ENCODE assay signal across 1 cellular context in the genomic region with DNA sequence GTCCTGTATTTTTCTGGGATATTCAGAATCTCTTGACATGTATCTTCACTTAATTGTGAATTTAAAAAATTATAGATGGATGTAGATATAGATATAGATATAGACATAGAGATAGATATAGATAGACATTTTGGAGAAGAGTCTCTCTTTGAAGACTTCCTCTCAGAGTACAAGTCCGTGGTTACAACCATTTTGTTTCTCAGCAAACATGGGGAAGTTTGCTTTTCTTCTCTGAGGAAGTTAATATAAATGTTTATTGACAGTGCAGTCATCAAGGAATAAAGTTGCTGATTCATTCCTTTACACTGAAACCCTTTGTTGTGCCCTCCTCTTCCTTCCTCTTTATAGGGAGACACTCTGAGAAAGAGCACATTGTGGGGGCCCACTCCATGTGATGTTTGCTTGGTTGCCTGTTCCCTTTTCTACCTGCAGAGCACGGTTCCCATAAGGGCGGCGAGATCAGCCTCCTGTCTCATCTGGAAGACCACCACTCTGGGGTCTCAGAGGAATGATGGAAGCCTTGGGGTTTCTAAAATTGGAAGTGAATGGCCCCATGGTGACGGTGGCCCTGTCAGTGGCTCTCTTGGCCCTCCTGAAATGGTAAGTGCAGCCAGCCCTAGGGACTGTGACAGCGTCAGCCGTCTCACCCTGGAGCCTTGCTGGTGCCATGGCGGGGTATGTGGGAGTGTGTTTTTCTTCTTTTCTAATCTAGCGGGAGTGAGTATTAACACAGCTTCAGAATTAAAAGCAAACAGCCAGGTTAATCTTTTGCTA.
A peak's percentile ranks its signal among the peaks of the same experiment; 100 is the strongest.
TF ChIP-seq lines count a peak whose summit lies in the region.

A gene (plus strand): TSS at position 385 of the 774 bp plus-strand sequence. CDS start 127 bp downstream, at position 512.

TF ChIP-seq in K562, 482 proteins besides CTCF, POLR2A, EP300 and RAD21 (continued from another document and continues in another):
- TF ChIP-seq, protein P1, sequence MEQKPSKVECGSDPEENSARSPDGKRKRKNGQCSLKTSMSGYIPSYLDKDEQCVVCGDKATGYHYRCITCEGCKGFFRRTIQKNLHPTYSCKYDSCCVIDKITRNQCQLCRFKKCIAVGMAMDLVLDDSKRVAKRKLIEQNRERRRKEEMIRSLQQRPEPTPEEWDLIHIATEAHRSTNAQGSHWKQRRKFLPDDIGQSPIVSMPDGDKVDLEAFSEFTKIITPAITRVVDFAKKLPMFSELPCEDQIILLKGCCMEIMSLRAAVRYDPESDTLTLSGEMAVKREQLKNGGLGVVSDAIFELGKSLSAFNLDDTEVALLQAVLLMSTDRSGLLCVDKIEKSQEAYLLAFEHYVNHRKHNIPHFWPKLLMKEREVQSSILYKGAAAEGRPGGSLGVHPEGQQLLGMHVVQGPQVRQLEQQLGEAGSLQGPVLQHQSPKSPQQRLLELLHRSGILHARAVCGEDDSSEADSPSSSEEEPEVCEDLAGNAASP (IDR thresholded peaks at IDR 0.05), result no peak
- TF ChIP-seq KLF10 (CRISPR knock-in tag; IDR thresholded peaks at IDR 0.05) (no peak), SREBF1 (IDR thresholded peaks at IDR 0.05; ENCODE audit: borderline replicate concordance, low read depth, low read length) (no peak), SIN3B (IDR thresholded peaks at IDR 0.05; ENCODE audit: low read depth) (no peak), MTA1 (IDR thresholded peaks at IDR 0.05; ENCODE audit: borderline replicate concordance) (no peak), ZNF431 (CRISPR knock-in tag; IDR thresholded peaks at IDR 0.05) (peak; percentile 88), RBM25 (IDR thresholded peaks at IDR 0.05; ENCODE audit: low read depth, low read length, severe bottlenecking) (no peak), SRSF1 (IDR thresholded peaks at IDR 0.05; ENCODE audit: low read depth, low read length) (no peak), FOXK2 (conservative IDR thresholded peaks at IDR 0.05 in 1 of 2, IDR thresholded peaks at IDR 0.05 in 1 of 2; ENCODE audit: low read depth in 2 of 2) (no peak), CREB1 (IDR thresholded peaks at IDR 0.05) (no peak), CREB1 (CRISPR knock-in tag; IDR thresholded peaks at IDR 0.05) (no peak), ZNF76 (CRISPR knock-in tag; IDR thresholded peaks at IDR 0.05; ENCODE audit: borderline replicate concordance) (peak; percentile 47; the same call in 1 of the 2 replicates), SMARCB1 (IDR thresholded peaks at IDR 0.05; ENCODE audit: insufficient read length, low read depth) (no peak), MAFK (IDR thresholded peaks at IDR 0.05; ENCODE audit: low read length) (peak; percentile 66), ATF1 (CRISPR knock-in tag; IDR thresholded peaks at IDR 0.05) (no peak), ATF1 (tag; IDR thresholded peaks at IDR 0.05) (0 out of 2 replicates have a peak, but pooled peaks have one; percentile 38), ZNF507 (tag; conservative IDR thresholded peaks at IDR 0.05) (no peak), ZBTB1 (CRISPR knock-in tag; IDR thresholded peaks at IDR 0.05; ENCODE audit: borderline replicate concordance, low read depth) (no peak), SPI1 (IDR thresholded peaks at IDR 0.05; ENCODE audit: borderline replicate concordance, low read depth, low read length) (peak; percentile 59; the same call in 1 of the 2 replicates), ETV6 (IDR thresholded peaks at IDR 0.05; ENCODE audit: borderline replicate concordance in 1 of 2, low read depth in 2 of 2, low read length in 1 of 2) (no peak), ETV6 (CRISPR knock-in tag; IDR thresholded peaks at IDR 0.05; ENCODE audit: borderline replicate concordance) (no peak; the same call in 1 of the 2 replicates), FUS (optimal IDR thresholded peaks at IDR 0.05; ENCODE audit: low read depth, low read length) (no peak), ZNF24 (IDR thresholded peaks at IDR 0.05) (no peak), ASH1L (IDR thresholded peaks at IDR 0.05; ENCODE audit: borderline replicate concordance, low read depth, partially characterized antibody) (no peak), FIP1L1 (IDR thresholded peaks at IDR 0.05; ENCODE audit: low read depth, low read length, poor library complexity, severe bottlenecking) (no peak), MCM2 (IDR thresholded peaks at IDR 0.05; ENCODE audit: low read depth) (no peak), ZNF583 (CRISPR knock-in tag; IDR thresholded peaks at IDR 0.05) (0 out of 2 replicates have a peak, but pooled peaks have one; percentile 42), ZFX (CRISPR knock-in tag; IDR thresholded peaks at IDR 0.05) (peak; percentile 54)
- TF ChIP-seq, protein P2, sequence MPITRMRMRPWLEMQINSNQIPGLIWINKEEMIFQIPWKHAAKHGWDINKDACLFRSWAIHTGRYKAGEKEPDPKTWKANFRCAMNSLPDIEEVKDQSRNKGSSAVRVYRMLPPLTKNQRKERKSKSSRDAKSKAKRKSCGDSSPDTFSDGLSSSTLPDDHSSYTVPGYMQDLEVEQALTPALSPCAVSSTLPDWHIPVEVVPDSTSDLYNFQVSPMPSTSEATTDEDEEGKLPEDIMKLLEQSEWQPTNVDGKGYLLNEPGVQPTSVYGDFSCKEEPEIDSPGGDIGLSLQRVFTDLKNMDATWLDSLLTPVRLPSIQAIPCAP (CRISPR knock-in tag; IDR thresholded peaks at IDR 0.05; ENCODE audit: borderline replicate concordance), result peak; percentile 67; the same call in 1 of the 2 replicates
- TF ChIP-seq, protein P3, sequence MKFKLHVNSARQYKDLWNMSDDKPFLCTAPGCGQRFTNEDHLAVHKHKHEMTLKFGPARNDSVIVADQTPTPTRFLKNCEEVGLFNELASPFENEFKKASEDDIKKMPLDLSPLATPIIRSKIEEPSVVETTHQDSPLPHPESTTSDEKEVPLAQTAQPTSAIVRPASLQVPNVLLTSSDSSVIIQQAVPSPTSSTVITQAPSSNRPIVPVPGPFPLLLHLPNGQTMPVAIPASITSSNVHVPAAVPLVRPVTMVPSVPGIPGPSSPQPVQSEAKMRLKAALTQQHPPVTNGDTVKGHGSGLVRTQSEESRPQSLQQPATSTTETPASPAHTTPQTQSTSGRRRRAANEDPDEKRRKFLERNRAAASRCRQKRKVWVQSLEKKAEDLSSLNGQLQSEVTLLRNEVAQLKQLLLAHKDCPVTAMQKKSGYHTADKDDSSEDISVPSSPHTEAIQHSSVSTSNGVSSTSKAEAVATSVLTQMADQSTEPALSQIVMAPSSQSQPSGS (CRISPR knock-in tag; IDR thresholded peaks at IDR 0.05), result no peak
- TF ChIP-seq, protein P4, sequence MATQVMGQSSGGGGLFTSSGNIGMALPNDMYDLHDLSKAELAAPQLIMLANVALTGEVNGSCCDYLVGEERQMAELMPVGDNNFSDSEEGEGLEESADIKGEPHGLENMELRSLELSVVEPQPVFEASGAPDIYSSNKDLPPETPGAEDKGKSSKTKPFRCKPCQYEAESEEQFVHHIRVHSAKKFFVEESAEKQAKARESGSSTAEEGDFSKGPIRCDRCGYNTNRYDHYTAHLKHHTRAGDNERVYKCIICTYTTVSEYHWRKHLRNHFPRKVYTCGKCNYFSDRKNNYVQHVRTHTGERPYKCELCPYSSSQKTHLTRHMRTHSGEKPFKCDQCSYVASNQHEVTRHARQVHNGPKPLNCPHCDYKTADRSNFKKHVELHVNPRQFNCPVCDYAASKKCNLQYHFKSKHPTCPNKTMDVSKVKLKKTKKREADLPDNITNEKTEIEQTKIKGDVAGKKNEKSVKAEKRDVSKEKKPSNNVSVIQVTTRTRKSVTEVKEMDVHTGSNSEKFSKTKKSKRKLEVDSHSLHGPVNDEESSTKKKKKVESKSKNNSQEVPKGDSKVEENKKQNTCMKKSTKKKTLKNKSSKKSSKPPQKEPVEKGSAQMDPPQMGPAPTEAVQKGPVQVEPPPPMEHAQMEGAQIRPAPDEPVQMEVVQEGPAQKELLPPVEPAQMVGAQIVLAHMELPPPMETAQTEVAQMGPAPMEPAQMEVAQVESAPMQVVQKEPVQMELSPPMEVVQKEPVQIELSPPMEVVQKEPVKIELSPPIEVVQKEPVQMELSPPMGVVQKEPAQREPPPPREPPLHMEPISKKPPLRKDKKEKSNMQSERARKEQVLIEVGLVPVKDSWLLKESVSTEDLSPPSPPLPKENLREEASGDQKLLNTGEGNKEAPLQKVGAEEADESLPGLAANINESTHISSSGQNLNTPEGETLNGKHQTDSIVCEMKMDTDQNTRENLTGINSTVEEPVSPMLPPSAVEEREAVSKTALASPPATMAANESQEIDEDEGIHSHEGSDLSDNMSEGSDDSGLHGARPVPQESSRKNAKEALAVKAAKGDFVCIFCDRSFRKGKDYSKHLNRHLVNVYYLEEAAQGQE (CRISPR knock-in tag; IDR thresholded peaks at IDR 0.05; ENCODE audit: low read depth), result no peak
- TF ChIP-seq, protein P5, sequence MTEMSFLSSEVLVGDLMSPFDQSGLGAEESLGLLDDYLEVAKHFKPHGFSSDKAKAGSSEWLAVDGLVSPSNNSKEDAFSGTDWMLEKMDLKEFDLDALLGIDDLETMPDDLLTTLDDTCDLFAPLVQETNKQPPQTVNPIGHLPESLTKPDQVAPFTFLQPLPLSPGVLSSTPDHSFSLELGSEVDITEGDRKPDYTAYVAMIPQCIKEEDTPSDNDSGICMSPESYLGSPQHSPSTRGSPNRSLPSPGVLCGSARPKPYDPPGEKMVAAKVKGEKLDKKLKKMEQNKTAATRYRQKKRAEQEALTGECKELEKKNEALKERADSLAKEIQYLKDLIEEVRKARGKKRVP (CRISPR knock-in tag; IDR thresholded peaks at IDR 0.05), result no peak
- TF ChIP-seq, protein P6, sequence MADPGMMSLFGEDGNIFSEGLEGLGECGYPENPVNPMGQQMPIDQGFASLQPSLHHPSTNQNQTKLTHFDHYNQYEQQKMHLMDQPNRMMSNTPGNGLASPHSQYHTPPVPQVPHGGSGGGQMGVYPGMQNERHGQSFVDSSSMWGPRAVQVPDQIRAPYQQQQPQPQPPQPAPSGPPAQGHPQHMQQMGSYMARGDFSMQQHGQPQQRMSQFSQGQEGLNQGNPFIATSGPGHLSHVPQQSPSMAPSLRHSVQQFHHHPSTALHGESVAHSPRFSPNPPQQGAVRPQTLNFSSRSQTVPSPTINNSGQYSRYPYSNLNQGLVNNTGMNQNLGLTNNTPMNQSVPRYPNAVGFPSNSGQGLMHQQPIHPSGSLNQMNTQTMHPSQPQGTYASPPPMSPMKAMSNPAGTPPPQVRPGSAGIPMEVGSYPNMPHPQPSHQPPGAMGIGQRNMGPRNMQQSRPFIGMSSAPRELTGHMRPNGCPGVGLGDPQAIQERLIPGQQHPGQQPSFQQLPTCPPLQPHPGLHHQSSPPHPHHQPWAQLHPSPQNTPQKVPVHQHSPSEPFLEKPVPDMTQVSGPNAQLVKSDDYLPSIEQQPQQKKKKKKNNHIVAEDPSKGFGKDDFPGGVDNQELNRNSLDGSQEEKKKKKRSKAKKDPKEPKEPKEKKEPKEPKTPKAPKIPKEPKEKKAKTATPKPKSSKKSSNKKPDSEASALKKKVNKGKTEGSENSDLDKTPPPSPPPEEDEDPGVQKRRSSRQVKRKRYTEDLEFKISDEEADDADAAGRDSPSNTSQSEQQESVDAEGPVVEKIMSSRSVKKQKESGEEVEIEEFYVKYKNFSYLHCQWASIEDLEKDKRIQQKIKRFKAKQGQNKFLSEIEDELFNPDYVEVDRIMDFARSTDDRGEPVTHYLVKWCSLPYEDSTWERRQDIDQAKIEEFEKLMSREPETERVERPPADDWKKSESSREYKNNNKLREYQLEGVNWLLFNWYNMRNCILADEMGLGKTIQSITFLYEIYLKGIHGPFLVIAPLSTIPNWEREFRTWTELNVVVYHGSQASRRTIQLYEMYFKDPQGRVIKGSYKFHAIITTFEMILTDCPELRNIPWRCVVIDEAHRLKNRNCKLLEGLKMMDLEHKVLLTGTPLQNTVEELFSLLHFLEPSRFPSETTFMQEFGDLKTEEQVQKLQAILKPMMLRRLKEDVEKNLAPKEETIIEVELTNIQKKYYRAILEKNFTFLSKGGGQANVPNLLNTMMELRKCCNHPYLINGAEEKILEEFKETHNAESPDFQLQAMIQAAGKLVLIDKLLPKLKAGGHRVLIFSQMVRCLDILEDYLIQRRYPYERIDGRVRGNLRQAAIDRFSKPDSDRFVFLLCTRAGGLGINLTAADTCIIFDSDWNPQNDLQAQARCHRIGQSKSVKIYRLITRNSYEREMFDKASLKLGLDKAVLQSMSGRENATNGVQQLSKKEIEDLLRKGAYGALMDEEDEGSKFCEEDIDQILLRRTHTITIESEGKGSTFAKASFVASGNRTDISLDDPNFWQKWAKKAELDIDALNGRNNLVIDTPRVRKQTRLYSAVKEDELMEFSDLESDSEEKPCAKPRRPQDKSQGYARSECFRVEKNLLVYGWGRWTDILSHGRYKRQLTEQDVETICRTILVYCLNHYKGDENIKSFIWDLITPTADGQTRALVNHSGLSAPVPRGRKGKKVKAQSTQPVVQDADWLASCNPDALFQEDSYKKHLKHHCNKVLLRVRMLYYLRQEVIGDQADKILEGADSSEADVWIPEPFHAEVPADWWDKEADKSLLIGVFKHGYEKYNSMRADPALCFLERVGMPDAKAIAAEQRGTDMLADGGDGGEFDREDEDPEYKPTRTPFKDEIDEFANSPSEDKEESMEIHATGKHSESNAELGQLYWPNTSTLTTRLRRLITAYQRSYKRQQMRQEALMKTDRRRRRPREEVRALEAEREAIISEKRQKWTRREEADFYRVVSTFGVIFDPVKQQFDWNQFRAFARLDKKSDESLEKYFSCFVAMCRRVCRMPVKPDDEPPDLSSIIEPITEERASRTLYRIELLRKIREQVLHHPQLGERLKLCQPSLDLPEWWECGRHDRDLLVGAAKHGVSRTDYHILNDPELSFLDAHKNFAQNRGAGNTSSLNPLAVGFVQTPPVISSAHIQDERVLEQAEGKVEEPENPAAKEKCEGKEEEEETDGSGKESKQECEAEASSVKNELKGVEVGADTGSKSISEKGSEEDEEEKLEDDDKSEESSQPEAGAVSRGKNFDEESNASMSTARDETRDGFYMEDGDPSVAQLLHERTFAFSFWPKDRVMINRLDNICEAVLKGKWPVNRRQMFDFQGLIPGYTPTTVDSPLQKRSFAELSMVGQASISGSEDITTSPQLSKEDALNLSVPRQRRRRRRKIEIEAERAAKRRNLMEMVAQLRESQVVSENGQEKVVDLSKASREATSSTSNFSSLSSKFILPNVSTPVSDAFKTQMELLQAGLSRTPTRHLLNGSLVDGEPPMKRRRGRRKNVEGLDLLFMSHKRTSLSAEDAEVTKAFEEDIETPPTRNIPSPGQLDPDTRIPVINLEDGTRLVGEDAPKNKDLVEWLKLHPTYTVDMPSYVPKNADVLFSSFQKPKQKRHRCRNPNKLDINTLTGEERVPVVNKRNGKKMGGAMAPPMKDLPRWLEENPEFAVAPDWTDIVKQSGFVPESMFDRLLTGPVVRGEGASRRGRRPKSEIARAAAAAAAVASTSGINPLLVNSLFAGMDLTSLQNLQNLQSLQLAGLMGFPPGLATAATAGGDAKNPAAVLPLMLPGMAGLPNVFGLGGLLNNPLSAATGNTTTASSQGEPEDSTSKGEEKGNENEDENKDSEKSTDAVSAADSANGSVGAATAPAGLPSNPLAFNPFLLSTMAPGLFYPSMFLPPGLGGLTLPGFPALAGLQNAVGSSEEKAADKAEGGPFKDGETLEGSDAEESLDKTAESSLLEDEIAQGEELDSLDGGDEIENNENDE (IDR thresholded peaks at IDR 0.05; ENCODE audit: low read depth, low read length), result no peak
- TF ChIP-seq, protein P7, sequence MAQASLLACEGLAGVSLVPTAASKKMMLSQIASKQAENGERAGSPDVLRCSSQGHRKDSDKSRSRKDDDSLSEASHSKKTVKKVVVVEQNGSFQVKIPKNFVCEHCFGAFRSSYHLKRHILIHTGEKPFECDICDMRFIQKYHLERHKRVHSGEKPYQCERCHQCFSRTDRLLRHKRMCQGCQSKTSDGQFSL (CRISPR knock-in tag; IDR thresholded peaks at IDR 0.05), result peak; percentile 58; the same call in 1 of the 2 replicates
- TF ChIP-seq, protein P7 (tag; IDR thresholded peaks at IDR 0.05), result no peak
